11 cellular contexts compared by ENCODE assay signal in the genomic region with DNA sequence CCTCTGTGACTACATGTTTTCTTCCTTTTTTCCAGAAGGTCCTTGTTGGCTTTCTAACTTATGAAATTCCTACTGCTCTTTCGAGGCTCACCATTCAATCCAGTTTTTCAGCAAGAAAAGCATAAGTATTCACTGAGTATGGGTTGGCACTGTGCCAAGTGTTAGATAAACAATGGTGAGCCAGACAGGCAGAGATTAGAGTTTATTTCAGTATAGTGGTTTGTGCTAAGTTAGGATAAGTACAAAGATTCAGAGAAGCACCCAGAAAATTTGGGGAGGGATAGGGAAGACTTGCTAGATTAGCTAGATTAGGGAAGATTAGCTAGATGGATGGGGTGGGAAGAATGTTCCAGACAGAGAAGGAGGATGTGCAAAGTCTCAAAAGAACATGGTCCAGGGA.
DNase-seq lines count a peak whose midpoint lies in the region; ATAC-seq and TF ChIP-seq lines count a peak whose summit lies in the region.
"Had no signal": no experiment of that assay in that cellular context is flagged by ENCODE, and none has a peak within 500 bp of the region (broad histone marks: within the 10 kb centered on the region; RNA-seq: fewer than 3 reads in every experiment).

No MANE protein-coding gene starts in this region.

- H3K79me1 ChIP-seq in IMR-90 (ENCODE audit: low read depth in 1 of 2, low read length in 2 of 2) = 0 out of 4 replicates have a peak, but pooled peaks cover 0 to 3% of the 10 kb centered on the region in 2 experiments

- no peak for TF ChIP-seq CTCF in BE2C (IDR thresholded peaks at IDR 0.05; ENCODE audit: low read depth, low read length)
- no peak for TF ChIP-seq CTCF in IMR-90 (conservative IDR thresholded peaks at IDR 0.05; ENCODE audit: low read depth, low read length)
- no peak for TF ChIP-seq CTCF in foreskin fibroblast (IDR thresholded peaks at IDR 0.05; ENCODE audit: low read depth, low read length)

- no TSS peak for BruUV-seq in IMR-90 (replicated peaks; lab: Mats Ljungman, UMichigan)

- TF ChIP-seq RAD21 in IMR-90 (IDR thresholded peaks at IDR 0.05; ENCODE audit: low read length) = no peak

- 0 out of 2 replicates have a peak, but pooled peaks cover 3% of the 10 kb centered on the region for H3K9me1 ChIP-seq in IMR-90 (ENCODE audit: insufficient read depth, low read length)

- H2AFZ ChIP-seq in IMR-90 (replicated peaks; ENCODE audit: low read length, poor library complexity) = no peak overlapping the region

- no peak overlapping the region for H3K9ac ChIP-seq in IMR-90 (ENCODE audit: low read depth, low read length)

- H2BK20ac ChIP-seq in IMR-90 (ENCODE audit: low read depth, low read length) = no peak overlapping the region

- H3K14ac ChIP-seq in IMR-90 (replicated peaks; ENCODE audit: low read depth, low read length) = no peak overlapping the region

- ATAC-seq in IMR-90 (ENCODE audit: low read depth) = peak; percentile 67
- no peak for ATAC-seq in HG03135 (IDR thresholded peaks at IDR 0.05; ENCODE audit: unreplicated experiment)
- ATAC-seq in HG02840 (IDR thresholded peaks at IDR 0.05; ENCODE audit: low FRiP score, unreplicated experiment) = no peak

- intact Hi-C loops in IMR-90 (cut with micrococcal nuclease) = no loop called here

- CTCF ChIA-PET in IMR-90 (lab: Yijun Ruan, JAX) = interaction anchor here (0.6 kb wide), 1 partner anchor 106 kb away, joined by 4 read pairs; no protein-coding TSS in a partner anchor

- H3K18ac ChIP-seq in IMR-90 (ENCODE audit: low read depth, low read length) = no peak overlapping the region

- no peak overlapping the region for H3K4ac ChIP-seq in IMR-90 (ENCODE audit: low read depth, low read length)

- H3K9me3 ChIP-seq in BE2C = no peaks in the 10 kb centered on the region
- no peaks in the 10 kb centered on the region for H3K9me3 ChIP-seq in IMR-90 (ENCODE audit: control insufficient read depth, insufficient read depth, low read length)

- H3K36me3 ChIP-seq in BE2C (peaks cover 2% of the 10 kb centered on the region; the same call in 1 of the 2 replicates), IMR-90 (ENCODE audit: control insufficient read depth, insufficient read depth, low read length) (peaks cover 4% of the 10 kb centered on the region; the same call in 1 of the 2 replicates)

- no peak overlapping the region for H2BK120ac ChIP-seq in IMR-90 (ENCODE audit: low read depth, low read length)

- in situ Hi-C loops in IMR-90 (cut with MboI; ENCODE audit: low sequenced_read_pairs) = no loop called here

- no peak for TF ChIP-seq POLR2A in IMR-90 (IDR thresholded peaks at IDR 0.05; ENCODE audit: low read depth, low read length)

- H3K56ac ChIP-seq in IMR-90 (ENCODE audit: extremely low read depth, insufficient read depth, low read length) = no peak overlapping the region

- no peak overlapping the region for H3K27ac ChIP-seq in IMR-90 (ENCODE audit: insufficient read depth, low read length)

- DNase-seq in BE2C (peak; percentile 53), IMR-90 (peak; percentile 71), amniotic epithelial cell (ENCODE audit: low read depth) (peak; percentile 84), foreskin fibroblast (peak; percentile 18 to 57), CD1c-positive myeloid dendritic cell (ENCODE audit: extremely low spot score) (no peak), NOMO-1 treated with DMSO at 0.1 percent for 48 hours (lab: John Stamatoyannopoulos, UW; ENCODE audit: unreplicated experiment) (no peak)
- DNase-seq: activated CD4-positive, alpha-beta T cell treated with anti-CD3 and anti-CD28 coated beads for 48 hours; central memory CD4-positive, alpha-beta T cell; stimulated activated CD4-positive, alpha-beta T cell treated with anti-CD3 and anti-CD28 coated beads, Interleukin-15, amount 100 ng/mL, for 24 hours had no signal

- H4K5ac ChIP-seq in IMR-90 (ENCODE audit: low read depth, low read length) = no peak overlapping the region; the same call in 1 of the 2 replicates

- H3K4me3 ChIP-seq in BE2C (ENCODE audit: low read depth, low read length) (no peak overlapping the region), IMR-90 (ENCODE audit: insufficient read depth, low read depth, low read length) (no peak overlapping the region), foreskin fibroblast (ENCODE audit: low read depth in 1 of 2, low read length in 2 of 2) (no peak overlapping the region)

- no CpG with 5 or more reads among the region's 1 CpG for WGBS in IMR-90 (ENCODE audit: extremely low coverage in 2 of 2, insufficient read length in 1 of 2), 2 experiments

- 0 out of 2 replicates have a peak overlapping the region, but pooled peaks have one; percentile 5 for H4K91ac ChIP-seq in IMR-90 (ENCODE audit: insufficient read depth, low read depth, low read length)

- H4K8ac ChIP-seq in IMR-90 (ENCODE audit: low read depth in 2 of 2, low read length in 2 of 2) = no peak overlapping the region

- H2BK5ac ChIP-seq in IMR-90 (ENCODE audit: low read depth, low read length, poor library complexity, severe bottlenecking) = no peak overlapping the region

- H3K27me3 ChIP-seq in BE2C = no peaks in the 10 kb centered on the region
- H3K27me3 ChIP-seq in IMR-90 (ENCODE audit: control insufficient read depth, insufficient read depth, low read length) = no peaks in the 10 kb centered on the region

- no peak overlapping the region for H2AK9ac ChIP-seq in IMR-90 (replicated peaks; ENCODE audit: low read depth, low read length, poor library complexity)

- H2AK5ac ChIP-seq in IMR-90 (ENCODE audit: low read depth, low read length) = no peak overlapping the region

- POLR2A ChIA-PET in IMR-90 (lab: Charles Lee; ENCODE audit: unreplicated experiment) = no interaction called here

- no peaks in the 10 kb centered on the region for H4K20me1 ChIP-seq in IMR-90 (ENCODE audit: insufficient read depth, low read length)

- H3K4me2 ChIP-seq in IMR-90 (ENCODE audit: low read depth, low read length) = no peak overlapping the region

- dilution Hi-C loops in IMR-90 (cut with HindIII; ENCODE audit: low sequenced_read_pairs, unreplicated experiment) = no loop called here

- H2BK15ac ChIP-seq in IMR-90 (ENCODE audit: low read depth, low read length) = no peak overlapping the region

- peaks cover 27% of the 10 kb centered on the region for H3K4me1 ChIP-seq in BE2C
- peaks cover 2% of the 10 kb centered on the region for H3K4me1 ChIP-seq in IMR-90 (ENCODE audit: control insufficient read depth, insufficient read depth, low read length)

- no peak overlapping the region for H3K23ac ChIP-seq in IMR-90 (ENCODE audit: low read depth, low read length)

TF ChIP-seq in IMR-90, 13 proteins besides CTCF, POLR2A, EP300 and RAD21:
- TF ChIP-seq CHD1 (IDR thresholded peaks at IDR 0.05; ENCODE audit: low read depth, low read length) (no peak), SMC3 (IDR thresholded peaks at IDR 0.05; ENCODE audit: low read depth, low read length) (no peak), BHLHE40 (IDR thresholded peaks at IDR 0.05; ENCODE audit: low read depth, low read length) (no peak), RFX5 (IDR thresholded peaks at IDR 0.05; ENCODE audit: low read depth, low read length) (no peak), MAZ (IDR thresholded peaks at IDR 0.05; ENCODE audit: borderline replicate concordance, low read depth, low read length) (no peak), MAFK (IDR thresholded peaks at IDR 0.05; ENCODE audit: low read depth, low read length) (no peak), MXI1 (IDR thresholded peaks at IDR 0.05; ENCODE audit: borderline replicate concordance, low read depth, low read length) (no peak), RCOR1 (IDR thresholded peaks at IDR 0.05; ENCODE audit: insufficient replicate concordance, low read length) (no peak)
- TF ChIP-seq, protein P1, sequence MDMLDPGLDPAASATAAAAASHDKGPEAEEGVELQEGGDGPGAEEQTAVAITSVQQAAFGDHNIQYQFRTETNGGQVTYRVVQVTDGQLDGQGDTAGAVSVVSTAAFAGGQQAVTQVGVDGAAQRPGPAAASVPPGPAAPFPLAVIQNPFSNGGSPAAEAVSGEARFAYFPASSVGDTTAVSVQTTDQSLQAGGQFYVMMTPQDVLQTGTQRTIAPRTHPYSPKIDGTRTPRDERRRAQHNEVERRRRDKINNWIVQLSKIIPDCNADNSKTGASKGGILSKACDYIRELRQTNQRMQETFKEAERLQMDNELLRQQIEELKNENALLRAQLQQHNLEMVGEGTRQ (IDR thresholded peaks at IDR 0.05; ENCODE audit: low read depth, low read length) = no peak
- TF ChIP-seq, protein P2, sequence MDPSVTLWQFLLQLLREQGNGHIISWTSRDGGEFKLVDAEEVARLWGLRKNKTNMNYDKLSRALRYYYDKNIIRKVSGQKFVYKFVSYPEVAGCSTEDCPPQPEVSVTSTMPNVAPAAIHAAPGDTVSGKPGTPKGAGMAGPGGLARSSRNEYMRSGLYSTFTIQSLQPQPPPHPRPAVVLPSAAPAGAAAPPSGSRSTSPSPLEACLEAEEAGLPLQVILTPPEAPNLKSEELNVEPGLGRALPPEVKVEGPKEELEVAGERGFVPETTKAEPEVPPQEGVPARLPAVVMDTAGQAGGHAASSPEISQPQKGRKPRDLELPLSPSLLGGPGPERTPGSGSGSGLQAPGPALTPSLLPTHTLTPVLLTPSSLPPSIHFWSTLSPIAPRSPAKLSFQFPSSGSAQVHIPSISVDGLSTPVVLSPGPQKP (IDR thresholded peaks at IDR 0.05; ENCODE audit: borderline replicate concordance, low read depth, low read length) = no peak

Comparison
In these comparisons a context has a peak if more than half of its experiments do, and no peak if none do; other contexts are left out.
1. DNase-seq: peak in BE2C (single experiment), IMR-90 (single experiment), amniotic epithelial cell (single experiment) and foreskin fibroblast (2 of 2); none in CD1c-positive myeloid dendritic cell (single experiment) and NOMO-1 treated with DMSO at 0.1 percent for 48 hours (single experiment).